ENCODE assay signal across 25 cellular contexts in the genomic region with DNA sequence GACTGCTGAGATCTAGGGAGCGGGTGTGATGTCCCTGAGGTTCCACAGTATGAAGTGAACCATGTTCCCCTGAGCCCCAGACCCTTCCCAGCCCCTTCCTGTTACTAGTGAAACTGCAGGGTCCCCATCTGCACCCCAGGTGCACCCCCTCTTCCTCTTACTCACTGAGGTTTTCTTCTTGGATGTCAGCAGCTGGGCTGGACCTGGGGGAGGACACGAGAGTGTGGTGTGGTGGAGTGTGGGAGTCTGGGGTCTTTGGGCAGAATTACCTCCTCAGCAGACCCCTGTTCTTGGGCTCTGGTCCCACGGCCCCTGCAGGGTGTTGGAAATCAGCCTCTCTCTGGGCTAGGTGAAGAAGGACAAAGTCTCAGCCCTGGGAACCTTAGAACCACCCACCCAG. TPM values are rescaled to one million over a fixed set of nuclear protein-coding genes. Genes with fewer than 3 reads are reported as not detected.
"Had no signal": no experiment of that assay in that cellular context is flagged by ENCODE, and none has a peak within 500 bp of the region (broad histone marks: within the 10 kb centered on the region; RNA-seq: fewer than 3 reads in every experiment).

No MANE protein-coding gene starts in this region.

- H3K4me1 ChIP-seq: colonic mucosa, gastrocnemius medialis, parathyroid adenoma, vagina had no signal

- H3K4me3 Mint-ChIP-seq: effector memory CD8-positive, alpha-beta T cell; naive thymus-derived CD8-positive, alpha-beta T cell; nephron progenitor cell; stimulated activated effector memory CD8-positive, alpha-beta T cell treated with anti-CD3 and anti-CD28 coated beads, Interleukin-12 subunit alpha, Interleukin-12 subunit beta, amount 100 ng/mL, for 72 hours had no signal

- DNase-seq: colonic mucosa; effector memory CD8-positive, alpha-beta T cell; foreskin fibroblast; gastrocnemius medialis; left ventricle myocardium superior; lower lobe of right lung; naive thymus-derived CD8-positive, alpha-beta T cell; nephron progenitor cell; stimulated activated CD4-positive, alpha-beta T cell treated with anti-CD3 and anti-CD28 coated beads, Interleukin-2, amount 100 ng/mL, for 24 hours; stimulated activated CD4-positive, alpha-beta T cell treated with anti-CD3 and anti-CD28 coated beads, Interleukin-4, amount 100 ng/mL, for 24 hours; stimulated activated naive CD4-positive, alpha-beta T cell treated with Interleukin-2 at 50 U/mL for 16 hours; substantia nigra; upper lobe of left lung had no signal

- H3K27ac ChIP-seq: colonic mucosa, gastrocnemius medialis, lower lobe of right lung, parathyroid adenoma, thoracic aorta, tibial nerve, upper lobe of left lung, vagina had no signal

- H3K4me3 ChIP-seq: colonic mucosa, gastrocnemius medialis, lower lobe of right lung, thoracic aorta, tibial nerve, upper lobe of left lung, vagina had no signal

- H3K36me3 Mint-ChIP-seq: naive thymus-derived CD8-positive, alpha-beta T cell had no signal

- H3K36me3 ChIP-seq: colonic mucosa, gastrocnemius medialis, lower lobe of right lung, neutrophil, thoracic aorta, tibial nerve, upper lobe of left lung, vagina had no signal

- H3K27me3 ChIP-seq: colonic mucosa, gastrocnemius medialis, neutrophil, tibial nerve, upper lobe of left lung, vagina had no signal

- H3K9ac ChIP-seq: parathyroid adenoma had no signal

- H3K9me3 Mint-ChIP-seq: effector memory CD8-positive, alpha-beta T cell; naive thymus-derived CD8-positive, alpha-beta T cell; stimulated activated effector memory CD8-positive, alpha-beta T cell treated with anti-CD3 and anti-CD28 coated beads, Interleukin-12 subunit alpha, Interleukin-12 subunit beta, amount 100 ng/mL, for 72 hours had no signal

- H3K9me3 ChIP-seq: colonic mucosa, gastrocnemius medialis, lower lobe of right lung, neutrophil, thoracic aorta, tibial nerve, upper lobe of left lung, vagina had no signal

- ATAC-seq: effector memory CD8-positive, alpha-beta T cell; gastrocnemius medialis; left ventricle myocardium superior; lower lobe of right lung; naive thymus-derived CD8-positive, alpha-beta T cell; sciatic nerve; stimulated activated effector memory CD8-positive, alpha-beta T cell treated with anti-CD3 and anti-CD28 coated beads, Interleukin-12 subunit alpha, Interleukin-12 subunit beta, amount 100 ng/mL, for 72 hours had no signal

- H3K27ac Mint-ChIP-seq: naive thymus-derived CD8-positive, alpha-beta T cell; nephron progenitor cell; progenitor cell of endocrine pancreas; stimulated activated effector memory CD8-positive, alpha-beta T cell treated with anti-CD3 and anti-CD28 coated beads, Interleukin-12 subunit alpha, Interleukin-12 subunit beta, amount 100 ng/mL, for 72 hours had no signal

RNA-seq across cellular contexts. Expression of a gene that starts 3.3 kb away (rescaled TPM):
- total RNA-seq: chondrocyte, dermis microvascular lymphatic vessel endothelial cell, glomerular endothelial cell, myocyte, progenitor cell of endocrine pancreas had no signal

RNA-seq across cellular contexts. Expression of a gene that starts 11.1 kb away (rescaled TPM):
- total RNA-seq: chondrocyte, dermis microvascular lymphatic vessel endothelial cell, glomerular endothelial cell, myocyte, progenitor cell of endocrine pancreas had no signal

RNA-seq across cellular contexts. Expression of a gene that starts 23.1 kb away (rescaled TPM):
- total RNA-seq: chondrocyte, dermis microvascular lymphatic vessel endothelial cell, glomerular endothelial cell, myocyte had no signal

RNA-seq across cellular contexts. Expression of a gene that starts 35.0 kb away (rescaled TPM):
- total RNA-seq: chondrocyte, dermis microvascular lymphatic vessel endothelial cell, glomerular endothelial cell, myocyte, progenitor cell of endocrine pancreas had no signal
